1 cellular context compared by ENCODE assay signal in genomic region chr10:6738464-6738824, GRCh38.
TF ChIP-seq lines count a peak whose summit lies in the region.

No MANE protein-coding gene starts in this region.

TF ChIP-seq in GM23338, 12 proteins besides CTCF, POLR2A, EP300 and RAD21 (continued from another document):
- no peak for TF ChIP-seq ZNF462 (CRISPR knock-in tag; IDR thresholded peaks at IDR 0.05)
- TF ChIP-seq ZNF331 (CRISPR knock-in tag; IDR thresholded peaks at IDR 0.05; ENCODE audit: low read depth): no peak
- TF ChIP-seq ZNF114 (CRISPR knock-in tag; IDR thresholded peaks at IDR 0.05): no peak
